ENCODE assay signal across 8 cellular contexts in the genomic region with DNA sequence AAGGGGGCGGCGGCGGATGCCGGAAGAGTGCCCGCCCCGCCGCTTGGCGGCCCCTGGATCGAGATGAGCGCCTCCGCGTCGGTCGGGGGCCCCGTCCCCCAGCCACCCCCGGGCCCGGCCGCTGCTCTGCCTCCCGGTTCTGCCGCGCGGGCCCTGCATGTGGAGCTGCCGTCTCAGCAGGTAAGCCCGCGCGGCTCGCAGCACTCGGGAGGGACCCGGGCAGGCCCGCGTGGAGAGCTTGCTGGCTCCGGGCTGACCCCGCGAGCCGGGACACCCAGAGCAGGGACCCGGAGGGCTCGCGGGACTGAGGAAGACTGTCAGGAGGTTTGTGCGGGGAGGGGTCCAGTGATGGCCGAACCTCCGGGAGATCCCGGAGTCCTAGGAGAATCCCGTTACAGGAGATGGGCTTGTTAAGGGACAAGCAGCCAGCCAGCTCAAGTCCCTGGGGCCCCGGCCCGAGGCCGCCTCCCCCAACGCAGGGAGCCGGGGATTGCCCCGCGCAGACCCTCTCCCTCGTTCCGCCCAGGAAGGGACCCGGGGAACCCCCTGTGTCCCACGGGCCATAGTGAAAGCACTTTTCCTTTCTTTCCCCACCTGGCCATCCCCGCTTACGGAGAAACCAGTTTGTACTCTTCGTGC. TPM values are rescaled to one million over a fixed set of nuclear protein-coding genes. Genes with fewer than 3 reads are reported as not detected.
DNase-seq lines count a peak whose midpoint lies in the region; ATAC-seq and TF ChIP-seq lines count a peak whose summit lies in the region.

No MANE protein-coding gene starts in this region.

- intact Hi-C loops in Right ventricle myocardium inferior (cut with DNase I) (no loop called here), cardiac septum (cut with DNase I) (no loop called here), MCF 10A (cut with micrococcal nuclease) (loop anchor here (5.0 kb wide), 1 partner anchor 52 kb away; no protein-coding TSS in a partner anchor)

- H3K36me3 Mint-ChIP-seq in MCF 10A (ENCODE audit: insufficient read depth, unreplicated experiment) = no peaks in the 10 kb centered on the region

- H3K36me3 ChIP-seq in SK-N-MC (ENCODE audit: insufficient read depth, low read length) = no peaks in the 10 kb centered on the region

- BruUV-seq in MCF 10A (replicated peaks; lab: Mats Ljungman, UMichigan) = no TSS peak

- peak overlapping the region; percentile 82 for H3K9ac ChIP-seq in SK-N-MC (ENCODE audit: insufficient read length)

- POLR2A ChIA-PET in MCF 10A (lab: Yijun Ruan, JAX) = interaction anchor here (0.6 to 3.1 kb wide), 5 partner anchors 15 to 254 kb away, joined by 3 to 18 read pairs (median 3); a partner anchor contains a TSS

- H3K9me3 ChIP-seq in SK-N-MC (ENCODE audit: low read depth, low read length) = no peaks in the 10 kb centered on the region

- no peak overlapping the region for H3K4me3 Mint-ChIP-seq in MCF 10A (ENCODE audit: unreplicated experiment)

- ATAC-seq in Right ventricle myocardium inferior (peak; percentile 14), HG03097 (IDR thresholded peaks at IDR 0.05; ENCODE audit: low FRiP score, unreplicated experiment) (peak; percentile 25)

- DNase-seq in Right ventricle myocardium inferior (ENCODE audit: missing footprints) = peak; percentile 86
- no peak for DNase-seq in cardiac septum (ENCODE audit: low spot score)
- DNase-seq in SK-N-MC (ENCODE audit: low read depth, low spot score) = no peak
- DNase-seq in MCF 10A (ENCODE audit: unreplicated experiment) = no peak
- DNase-seq in kidney tubule cell (ENCODE audit: low spot score) = peak; percentile 46
- peak in 2 of 3 experiments; percentile 17 for DNase-seq in stimulated activated CD4-positive, alpha-beta T cell treated with anti-CD3 and anti-CD28 coated beads, TNF-alpha, amount 100 ng/mL, for 4 hours (ENCODE audit: low read depth in 3 of 3)
- no peak for DNase-seq in kidney glomerular epithelial cell (lab: John Stamatoyannopoulos, UW)

- H3K4me3 ChIP-seq in SK-N-MC = peak overlapping the region; percentile 87

- no peaks in the 10 kb centered on the region for H3K27me3 Mint-ChIP-seq in MCF 10A (ENCODE audit: insufficient read depth, unreplicated experiment)

- no peak overlapping the region for H3K27ac ChIP-seq in SK-N-MC

- CTCF ChIA-PET in MCF 10A (lab: Yijun Ruan, JAX) = interaction anchor here (0.5 to 6.0 kb wide), 3 partner anchors 33 to 473 kb away, joined by 3 to 39 read pairs (median 3); no protein-coding TSS in a partner anchor

- H3K27ac Mint-ChIP-seq in MCF 10A (ENCODE audit: low read depth, unreplicated experiment) = no peak overlapping the region

- H3K9me3 Mint-ChIP-seq in MCF 10A (ENCODE audit: unreplicated experiment) = no peaks in the 10 kb centered on the region

- H3K4me1 Mint-ChIP-seq in MCF 10A (ENCODE audit: insufficient read depth, unreplicated experiment) = peaks cover 11% of the 10 kb centered on the region

- TF ChIP-seq CTCF in MCF 10A (IDR thresholded peaks at IDR 0.05; ENCODE audit: unreplicated experiment) = peak; percentile 5

RNA-seq across cellular contexts. Expression of a gene that starts 0.5 kb away (rescaled TPM):
- total RNA-seq in Right ventricle myocardium inferior (15.1 TPM), cardiac septum (13.9 TPM), MCF 10A (2022) (12.4 and 16.1 TPM in 2 replicates)

RNA-seq across cellular contexts. Expression of a gene that starts 46.9 kb away (rescaled TPM):
- 25.5 TPM for total RNA-seq in Right ventricle myocardium inferior
- 10.3 TPM for total RNA-seq in cardiac septum
- 6.4 and 7.3 TPM in 2 replicates for total RNA-seq in MCF 10A (2022)

Comparison
In these comparisons a context has a peak if more than half of its experiments do, and no peak if none do; other contexts are left out.
1. DNase-seq: peak in Right ventricle myocardium inferior (single experiment), kidney tubule cell (single experiment) and stimulated activated CD4-positive, alpha-beta T cell treated with anti-CD3 and anti-CD28 coated beads, TNF-alpha, amount 100 ng/mL, for 4 hours (2 of 3); none in cardiac septum (single experiment), SK-N-MC (single experiment), MCF 10A (single experiment) and kidney glomerular epithelial cell (single experiment).